Comparison of ENCODE assay signal across 8 cellular contexts in genomic region chr10:34655286-34656170, GRCh38.
A peak's percentile ranks its signal among the peaks of the same experiment; 100 is the strongest.
DNase-seq lines count a peak whose midpoint lies in the region; ATAC-seq, FAIRE-seq and TF ChIP-seq lines count a peak whose summit lies in the region.

No MANE protein-coding gene starts in this region.

- peaks cover 0 to 3% of the 10 kb centered on the region in 2 experiments for H4K20me1 ChIP-seq in H1 (replicated peaks in 1 of 2; ENCODE audit: control insufficient read depth in 1 of 2, insufficient read depth in 2 of 2, low read length in 2 of 2)

- no peak overlapping the region for H4K8ac ChIP-seq in H1 (ENCODE audit: extremely low read depth, insufficient read depth, low read length)

- H3K4me1 ChIP-seq in A549: peaks cover 19% of the 10 kb centered on the region
- H3K4me1 ChIP-seq in H1 (replicated peaks in 1 of 4; ENCODE audit: control insufficient read depth in 3 of 4, insufficient read depth in 4 of 4, low read length in 3 of 4): peaks cover 10 to 37% (median 20%) of the 10 kb centered on the region in 4 experiments

- no peaks in the 10 kb centered on the region for H3K23me2 ChIP-seq in H1 (ENCODE audit: low read depth, low read length)

- H4K91ac ChIP-seq in H1 (replicated peaks; ENCODE audit: insufficient read length, low read length): no peak overlapping the region

- 44% methylated on average over 6 of the region's 6 CpGs for WGBS in A549 (ENCODE audit: missing lambda C conversion rate)
- 34% methylated on average over 6 of the region's 6 CpGs; no CpG with 5 or more reads in 1 of the 2 experiments for WGBS in H1 (ENCODE audit: extremely low coverage in 1 of 2, insufficient coverage in 1 of 2, insufficient read length in 1 of 2, insufficient replicate concordance in 2 of 2, low coverage in 1 of 2, low lambda C conversion rate in 2 of 2, missing lambda C conversion rate in 1 of 2), 2 experiments

- H2BK20ac ChIP-seq in H1 (ENCODE audit: low read length): no peak overlapping the region

- POLR2A ChIA-PET in A549 (lab: Yijun Ruan, JAX): no interaction called here
- POLR2A ChIA-PET in H1 (lab: Charles Lee; ENCODE audit: partially characterized antibody): interaction anchor here (0.6 to 1.6 kb wide), 2 partner anchors 11 to 694 kb away, joined by 3 to 4 read pairs; no protein-coding TSS in a partner anchor

- TF ChIP-seq POLR2A in A549 (IDR thresholded peaks at IDR 0.05; ENCODE audit: low read length): no peak
- no peak for TF ChIP-seq POLR2A in H1 (IDR thresholded peaks at IDR 0.05; ENCODE audit: control extremely low read depth in 1 of 2, low read depth in 2 of 2, low read length in 2 of 2)

- H3K27me3 ChIP-seq in H1 (replicated peaks in 1 of 4; ENCODE audit: control insufficient read depth in 3 of 4, extremely low read depth in 1 of 4, insufficient read depth in 3 of 4, low read length in 3 of 4): no peaks in the 10 kb centered on the region

- no peak overlapping the region for H3K23ac ChIP-seq in H1 (ENCODE audit: insufficient read length)

- no peak overlapping the region for H3K18ac ChIP-seq in H1 (ENCODE audit: extremely low read depth, low read length)

- H3K9ac ChIP-seq in H1 (replicated peaks in 1 of 4; ENCODE audit: extremely low read depth in 1 of 4, low read depth in 3 of 4, low read length in 3 of 4): no peak overlapping the region

- H3K56ac ChIP-seq in H1 (replicated peaks; ENCODE audit: insufficient read length, low read depth, low read length): no peak overlapping the region

- no peak overlapping the region for H4K5ac ChIP-seq in H1 (ENCODE audit: insufficient read length, low read depth, low read length)

- no peak overlapping the region for H3K14ac ChIP-seq in H1 (ENCODE audit: insufficient read length)

- H3K9me3 ChIP-seq in A549: no peaks in the 10 kb centered on the region
- H3K9me3 ChIP-seq in H1 (ENCODE audit: insufficient read depth in 2 of 2, low read depth in 1 of 2, low read length in 1 of 2): no peaks in the 10 kb centered on the region

- H3K4ac ChIP-seq in H1 (replicated peaks; ENCODE audit: insufficient read length, low read depth, low read length): no peak overlapping the region

- no peak overlapping the region for H2BK15ac ChIP-seq in H1 (ENCODE audit: low read length)

- TF ChIP-seq EP300 in A549 (IDR thresholded peaks at IDR 0.05) (no peak), H1 (IDR thresholded peaks at IDR 0.05; ENCODE audit: borderline replicate concordance in 1 of 2, low read depth in 2 of 2, low read length in 2 of 2) (no peak)

- ATAC-seq in A549: peak; percentile 70 to 77; a peak in 5 of 6 replicates

- H3K27ac ChIP-seq in A549 (no peak overlapping the region), H1 (ENCODE audit: low read depth, low read length) (no peak overlapping the region)

- H3K4me2 ChIP-seq in A549: peak overlapping the region; percentile 42
- H3K4me2 ChIP-seq in H1 (ENCODE audit: insufficient read depth in 1 of 2, low read depth in 2 of 2, low read length in 2 of 2): peak overlapping the region in 1 of 2 experiments; percentile 37; a peak in 1 of 4 replicates

- CTCF ChIA-PET in A549 (lab: Yijun Ruan, JAX): interaction anchor here (0.7 to 3.8 kb wide), 28 partner anchors 9 to 561 kb away, joined by 3 to 32 read pairs (median 4); no protein-coding TSS in a partner anchor
- CTCF ChIA-PET in H1 (lab: Charles Lee; ENCODE audit: partially characterized antibody): interaction anchor here (0.6 to 3.2 kb wide), 25 partner anchors 9 to 1128 kb away, joined by 3 to 16 read pairs (median 4); no protein-coding TSS in a partner anchor

- H3K79me1 ChIP-seq in H1 (ENCODE audit: low read depth, low read length): peaks cover 5% of the 10 kb centered on the region; the same call in 1 of the 2 replicates

- no peak overlapping the region for H2AK5ac ChIP-seq in H1 (ENCODE audit: low read depth, low read length)

- no peak overlapping the region for H2BK5ac ChIP-seq in H1 (ENCODE audit: low read depth, low read length)

- H3K79me2 ChIP-seq in H1 (ENCODE audit: control insufficient read depth in 1 of 2, insufficient read depth in 2 of 2, low read length in 2 of 2): peaks cover 5 to 62% of the 10 kb centered on the region in 2 experiments

- FAIRE-seq in A549 (lab: Jason Lieb, UNC) (peak; percentile 7), H1 (lab: Jason Lieb, UNC) (peak; percentile 96)

- peak overlapping the region; percentile 19 for H2BK120ac ChIP-seq in H1 (replicated peaks; ENCODE audit: low read depth, low read length)

- DNase-seq in A549 (ENCODE audit: low read depth in 1 of 2, low spot score in 1 of 2) (peak; percentile 30 to 78), ELF-1 (ENCODE audit: low read depth, low spot score) (peak; percentile 53), HuH-7 (ENCODE audit: low spot score) (peak; percentile 37), RKO (ENCODE audit: low spot score) (peak; percentile 82), H1 (ENCODE audit: low read depth in 1 of 2, low spot score in 2 of 2) (peak; percentile 62 to 74), mucosa of gallbladder (ENCODE audit: low spot score) (peak; percentile 58), HPDE6-E6E7 (ENCODE audit: extremely low spot score) (no peak)
- no peak for DNase-seq in effector CD8-positive, alpha-beta T cell (lab: John Stamatoyannopoulos, UW)

- no peak overlapping the region for H3K4me3 ChIP-seq in A549
- H3K4me3 ChIP-seq in H1 (ENCODE audit: extremely low read depth in 1 of 4, insufficient read depth in 2 of 4, low read depth in 3 of 4, low read length in 4 of 4): no peak overlapping the region

- H3K36me3 ChIP-seq in H1 (ENCODE audit: control insufficient read depth in 2 of 4, insufficient read depth in 4 of 4, low read length in 3 of 4): no peaks in the 10 kb centered on the region

- TF ChIP-seq CTCF in A549 (IDR thresholded peaks at IDR 0.05) (peak; percentile 79), H1 (IDR thresholded peaks at IDR 0.05; ENCODE audit: control extremely low read depth in 1 of 3, insufficient read depth in 1 of 3, low read depth in 1 of 3, low read length in 3 of 3) (peak in 2 of 3 experiments; percentile 51 to 77; a peak in 2 of 4 replicates)

- H2BK12ac ChIP-seq in H1 (ENCODE audit: low read depth, low read length): no peak overlapping the region

- TF ChIP-seq RAD21 in A549 (conservative IDR thresholded peaks at IDR 0.05 in 1 of 2, IDR thresholded peaks at IDR 0.05 in 1 of 2) (peak; percentile 65 to 67), H1 (IDR thresholded peaks at IDR 0.05 in 1 of 2, conservative IDR thresholded peaks at IDR 0.05 in 1 of 2; ENCODE audit: low read depth in 2 of 2, low read length in 2 of 2) (peak; percentile 57)

- no peak overlapping the region for H2AFZ ChIP-seq in H1 (ENCODE audit: low read length)

TF ChIP-seq in A549, 52 proteins besides CTCF, POLR2A, EP300 and RAD21:
- TF ChIP-seq TP53 (CRISPR knock-in tag; IDR thresholded peaks at IDR 0.05) (no peak), SMC3 (IDR thresholded peaks at IDR 0.05) (peak; percentile 80), HOXB5 (CRISPR knock-in tag; IDR thresholded peaks at IDR 0.05) (no peak)

Comparison
In these comparisons a context has a peak if more than half of its experiments do, and no peak if none do; other contexts are left out.
1. DNase-seq: peak in A549 (2 of 2), ELF-1 (single experiment), HuH-7 (single experiment), RKO (single experiment), H1 (2 of 2) and mucosa of gallbladder (single experiment); none in HPDE6-E6E7 (single experiment) and effector CD8-positive, alpha-beta T cell (single experiment).
2. Of the 18 proteins assayed by ChIP-seq in both H1 and A549: peak only in H1: none; only in A549: none; in both: CTCF and RAD21; in neither: 16.